Comparison of ENCODE assay signal across 10 cellular contexts in the genomic region with DNA sequence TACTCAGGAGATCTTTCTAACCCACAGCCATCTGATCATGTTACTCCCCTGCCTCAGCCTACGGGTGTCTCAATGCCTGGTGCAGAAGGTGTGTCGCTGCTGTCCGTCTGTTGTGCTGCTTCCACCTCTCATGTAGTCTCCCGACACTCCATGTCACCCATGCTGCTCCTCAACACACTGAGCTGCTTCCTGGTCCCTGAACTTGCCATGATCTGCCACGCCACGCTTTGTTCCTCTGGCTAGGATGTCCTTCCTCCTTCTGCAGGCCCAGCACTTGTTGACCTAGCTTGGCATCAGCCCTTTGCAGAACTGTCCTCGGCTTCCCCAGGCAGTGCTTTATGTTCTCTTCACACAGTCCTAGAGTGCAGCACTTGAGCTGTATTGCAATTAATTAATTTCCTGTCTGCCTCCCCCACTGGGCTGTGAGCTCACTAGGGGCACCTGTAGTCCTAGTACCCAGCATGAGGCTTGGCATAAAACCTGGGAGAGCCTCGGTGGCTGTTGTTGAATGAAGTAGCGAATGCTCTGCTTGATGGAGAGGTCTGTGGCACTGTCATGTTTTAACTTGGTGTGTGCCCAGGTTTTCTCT. TPM values are rescaled to one million over a fixed set of nuclear protein-coding genes. Genes with fewer than 3 reads are reported as not detected.
A peak's percentile ranks its signal among the peaks of the same experiment; 100 is the strongest.
DNase-seq lines count a peak whose midpoint lies in the region; ATAC-seq and TF ChIP-seq lines count a peak whose summit lies in the region.
"Had no signal": no experiment of that assay in that cellular context is flagged by ENCODE, and none has a peak within 500 bp of the region (broad histone marks: within the 10 kb centered on the region; RNA-seq: fewer than 3 reads in every experiment).

No MANE protein-coding gene starts in this region.

- peak overlapping the region; percentile 2 for H3K27ac Mint-ChIP-seq in activated CD8-positive, alpha-beta T cell treated with anti-CD3 and anti-CD28 coated beads for 36 hours
- peak overlapping the region in 9 of 10 donors; percentile 30 to 86 (median 52) for H3K27ac Mint-ChIP-seq in naive thymus-derived CD8-positive, alpha-beta T cell
- H3K27ac Mint-ChIP-seq in chondrocyte (ENCODE audit: unreplicated experiment), result no peak overlapping the region

- H3K36me3 Mint-ChIP-seq in activated CD8-positive, alpha-beta T cell treated with anti-CD3 and anti-CD28 coated beads for 36 hours (ENCODE audit: low read depth), result peaks cover 29% of the 10 kb centered on the region
- peaks cover 0 to 68% (median 9%) of the 10 kb centered on the region in 3 donors for H3K36me3 Mint-ChIP-seq in naive thymus-derived CD8-positive, alpha-beta T cell
- H3K36me3 Mint-ChIP-seq in chondrocyte (ENCODE audit: low read depth), result peaks cover 8% of the 10 kb centered on the region

- intact Hi-C loops in activated CD8-positive, alpha-beta T cell treated with anti-CD3 and anti-CD28 coated beads for 36 hours (cut with micrococcal nuclease), result no loop called here

- CTCF ChIA-PET in activated CD8-positive, alpha-beta T cell treated with anti-CD3 and anti-CD28 coated beads for 36 hours (lab: Charles Lee), result interaction anchor here (2.8 to 3.4 kb wide), 2 partner anchors 10 to 18 kb away, joined by 8 to 13 read pairs; no protein-coding TSS in a partner anchor

- H3K27me3 Mint-ChIP-seq in activated CD8-positive, alpha-beta T cell treated with anti-CD3 and anti-CD28 coated beads for 36 hours, result no peaks in the 10 kb centered on the region
- H3K27me3 Mint-ChIP-seq in naive thymus-derived CD8-positive, alpha-beta T cell, result no peaks in the 10 kb centered on the region
- no peaks in the 10 kb centered on the region for H3K27me3 Mint-ChIP-seq in chondrocyte (ENCODE audit: low read depth)

- TF ChIP-seq CTCF in activated CD8-positive, alpha-beta T cell treated with anti-CD3 and anti-CD28 coated beads for 36 hours (IDR thresholded peaks at IDR 0.05), result no peak
- TF ChIP-seq CTCF in chondrocyte (IDR thresholded peaks at IDR 0.05), result no peak

- H3K9me3 Mint-ChIP-seq in activated CD8-positive, alpha-beta T cell treated with anti-CD3 and anti-CD28 coated beads for 36 hours, result no peaks in the 10 kb centered on the region
- H3K9me3 Mint-ChIP-seq in naive thymus-derived CD8-positive, alpha-beta T cell, result no peaks in the 10 kb centered on the region
- no peaks in the 10 kb centered on the region for H3K9me3 Mint-ChIP-seq in chondrocyte (ENCODE audit: low read depth)

- no peak for TF ChIP-seq POLR2A in GM18505 (IDR thresholded peaks at IDR 0.05; ENCODE audit: borderline replicate concordance, extremely low read depth, insufficient read depth, insufficient read length)

- peaks cover 33% of the 10 kb centered on the region for H3K4me1 Mint-ChIP-seq in activated CD8-positive, alpha-beta T cell treated with anti-CD3 and anti-CD28 coated beads for 36 hours (ENCODE audit: low read depth)
- peaks cover 30 to 51% (median 47%) of the 10 kb centered on the region in 4 donors for H3K4me1 Mint-ChIP-seq in naive thymus-derived CD8-positive, alpha-beta T cell
- peaks cover 76% of the 10 kb centered on the region for H3K4me1 Mint-ChIP-seq in chondrocyte (ENCODE audit: low read depth)

- no peak overlapping the region for H3K4me3 Mint-ChIP-seq in activated CD8-positive, alpha-beta T cell treated with anti-CD3 and anti-CD28 coated beads for 36 hours
- no peak overlapping the region for H3K4me3 Mint-ChIP-seq in naive thymus-derived CD8-positive, alpha-beta T cell
- no peak overlapping the region for H3K4me3 Mint-ChIP-seq in chondrocyte (ENCODE audit: unreplicated experiment)

- DNase-seq in CD1c-positive myeloid dendritic cell (ENCODE audit: extremely low spot score) (peak; percentile 51), DMS79 treated with DMSO at 0.1 percent for 48 hours (lab: John Stamatoyannopoulos, UW) (peak; percentile 31), HK-2 (ENCODE audit: unreplicated experiment) (no peak), chondrocyte (ENCODE audit: low spot score) (no peak)
- no peak for DNase-seq in activated CD8-positive, alpha-beta T cell treated with anti-CD3 and anti-CD28 coated beads for 36 hours
- DNase-seq in naive thymus-derived CD8-positive, alpha-beta T cell, result no peak
- DNase-seq: foreskin melanocyte, IMR-90 had no signal

- no peak for ATAC-seq in activated CD8-positive, alpha-beta T cell treated with anti-CD3 and anti-CD28 coated beads for 36 hours
- ATAC-seq in naive thymus-derived CD8-positive, alpha-beta T cell, result no peak
- no peak for ATAC-seq in GM18505 (IDR thresholded peaks at IDR 0.05; ENCODE audit: unreplicated experiment)
- ATAC-seq: activated CD4-positive, CD25-positive, alpha-beta regulatory T cell treated with anti-CD3 and anti-CD28 coated beads, Interleukin-2, amount 50 U/mL, for 24 hours had no signal

- POLR2A ChIA-PET in activated CD8-positive, alpha-beta T cell treated with anti-CD3 and anti-CD28 coated beads for 36 hours (lab: Charles Lee), result interaction anchor here (1.1 to 41.0 kb wide), 2 partner anchors 9 to 26 kb away, joined by 5 to 905 read pairs; partner anchors contain the start of genes GTPBP1 and SUN2
- POLR2A ChIA-PET in naive thymus-derived CD8-positive, alpha-beta T cell (lab: Charles Lee), result interaction anchor here (0.7 to 2.0 kb wide), 4 partner anchors 9 to 37 kb away, joined by 4 to 10 read pairs (median 6); partner anchors contain the start of gene GTPBP1

RNA-seq across cellular contexts. Expression of gene GTPBP1, which starts 9.5 kb away (rescaled TPM):
- total RNA-seq in activated CD8-positive, alpha-beta T cell treated with anti-CD3 and anti-CD28 coated beads for 36 hours, result 10 to 100 TPM; 93.3 to 97.6 TPM
- total RNA-seq in naive thymus-derived CD8-positive, alpha-beta T cell, result 10 to 100 TPM; 64.6 to 73.3 TPM
- 10 to 100 TPM; 17.2 to 29.3 (median 22.6) TPM for polyA plus RNA-seq in naive thymus-derived CD8-positive, alpha-beta T cell
- total RNA-seq in chondrocyte, result 37.7 to 58.6 TPM (median 43.3 TPM) in 3 replicates

RNA-seq across cellular contexts. Expression of gene JOSD1, which starts 14.5 kb away (rescaled TPM):
- total RNA-seq in activated CD8-positive, alpha-beta T cell treated with anti-CD3 and anti-CD28 coated beads for 36 hours, result 10 to 100 TPM; 84.7 to 88.1 TPM
- 10 to 100 TPM; 50.5 to 52.6 TPM for total RNA-seq in naive thymus-derived CD8-positive, alpha-beta T cell
- polyA plus RNA-seq in naive thymus-derived CD8-positive, alpha-beta T cell, result 1 to 10 TPM; 6.7 to 8.2 (median 7.8) TPM
- 80.3 to 87.0 TPM (median 85.7 TPM) in 3 replicates for total RNA-seq in chondrocyte

RNA-seq across cellular contexts. Expression of gene TOMM22, which starts 33.5 kb away (rescaled TPM):
- total RNA-seq in activated CD8-positive, alpha-beta T cell treated with anti-CD3 and anti-CD28 coated beads for 36 hours, result 100 to 1,000 TPM; 155 to 158 TPM
- 10 to 100 TPM; 56.1 to 60.9 TPM for total RNA-seq in naive thymus-derived CD8-positive, alpha-beta T cell
- polyA plus RNA-seq in naive thymus-derived CD8-positive, alpha-beta T cell, result 10 to 100 TPM; 67.2 to 79.3 (median 75.9) TPM
- total RNA-seq in chondrocyte, result 44.8 to 54.1 TPM (median 47.7 TPM) in 3 replicates

RNA-seq across cellular contexts. Expression of gene SUN2, which starts 40.5 kb away (rescaled TPM):
- 100 to 1,000 TPM; 101 to 107 TPM for total RNA-seq in activated CD8-positive, alpha-beta T cell treated with anti-CD3 and anti-CD28 coated beads for 36 hours
- 1,000 to 10,000 TPM; 1,061 to 1,073 TPM for total RNA-seq in naive thymus-derived CD8-positive, alpha-beta T cell
- polyA plus RNA-seq in naive thymus-derived CD8-positive, alpha-beta T cell, result 100 to 1,000 TPM; 491 to 802 (median 518) TPM
- 89.6 to 124 TPM (median 124 TPM) in 3 replicates for total RNA-seq in chondrocyte

RNA-seq across cellular contexts. Expression of gene CBY1, which starts 58.8 kb away (rescaled TPM):
- total RNA-seq in activated CD8-positive, alpha-beta T cell treated with anti-CD3 and anti-CD28 coated beads for 36 hours, result 10 to 100 TPM; 15.6 to 15.7 TPM
- total RNA-seq in naive thymus-derived CD8-positive, alpha-beta T cell, result 10 to 100 TPM; 33.2 to 36.7 TPM
- polyA plus RNA-seq in naive thymus-derived CD8-positive, alpha-beta T cell, result 10 to 100 TPM in 2 of 3 donors, 1 to 10 TPM in 1; 4.3 to 11.6 (median 11.2) TPM
- total RNA-seq in chondrocyte, result 29.9 to 44.5 TPM (median 33.5 TPM) in 3 replicates

Comparison
In these comparisons a context has a peak if more than half of its experiments do, and no peak if none do; other contexts are left out.
1. DNase-seq: peak in CD1c-positive myeloid dendritic cell (single experiment) and DMS79 treated with DMSO at 0.1 percent for 48 hours (single experiment); none in activated CD8-positive, alpha-beta T cell treated with anti-CD3 and anti-CD28 coated beads for 36 hours (single experiment), naive thymus-derived CD8-positive, alpha-beta T cell (0 of 10), HK-2 (single experiment) and chondrocyte (single experiment).